ENCODE assay signal across 25 cellular contexts in genomic region chr4:87382116-87382515, GRCh38. TPM values are rescaled to one million over a fixed set of nuclear protein-coding genes. Genes with fewer than 3 reads are reported as not detected.
"Had no signal": no experiment of that assay in that cellular context is flagged by ENCODE, and none has a peak within 500 bp of the region (broad histone marks: within the 10 kb centered on the region; RNA-seq: fewer than 3 reads in every experiment).

No MANE protein-coding gene starts in this region.

- H3K9me3 Mint-ChIP-seq: immature natural killer cell, naive B cell had no signal

- H3K27ac ChIP-seq: colonic mucosa, esophagus muscularis mucosa, foreskin keratinocyte, heart left ventricle, hepatocyte, left ventricle myocardium inferior, lower lobe of right lung had no signal

- FAIRE-seq: endothelial cell of umbilical vein had no signal

- H3K27me3 Mint-ChIP-seq: naive B cell had no signal

- DNase-seq: colonic mucosa; dermis blood vessel endothelial cell; dorsolateral prefrontal cortex; effector CD4-positive, alpha-beta T cell; effector memory CD4-positive, alpha-beta T cell; foreskin keratinocyte; heart left ventricle; hypothalamus; immature natural killer cell; islet precursor cell; left cardiac atrium; left ventricle myocardium inferior; lower lobe of right lung; mesenchymal stem cell; mucosa of descending colon; naive B cell had no signal

- H3K9me3 ChIP-seq: colonic mucosa, esophagus muscularis mucosa, gastroesophageal sphincter, lower lobe of right lung, mucosa of descending colon had no signal

- H3K27ac Mint-ChIP-seq: mesothelial cell of epicardium had no signal

- H3K4me1 ChIP-seq: colonic mucosa had no signal

- ATAC-seq: foreskin keratinocyte, gastroesophageal sphincter, heart left ventricle, left cardiac atrium, lower lobe of right lung, mucosa of descending colon had no signal

- H3K36me3 ChIP-seq: colonic mucosa had no signal

- H3K27me3 ChIP-seq: colonic mucosa, dorsolateral prefrontal cortex, esophagus muscularis mucosa, foreskin keratinocyte, gastroesophageal sphincter, heart left ventricle, hepatocyte had no signal

- H3K4me1 Mint-ChIP-seq: mesothelial cell of epicardium had no signal

- H3K4me3 ChIP-seq: colonic mucosa, dorsolateral prefrontal cortex, esophagus muscularis mucosa, gastroesophageal sphincter, heart left ventricle, hepatocyte, left ventricle myocardium inferior, lower lobe of right lung, mucosa of descending colon had no signal

- H3K4me3 Mint-ChIP-seq: immature natural killer cell, mesothelial cell of epicardium had no signal

RNA-seq across cellular contexts. Expression of gene HSD17B13, which starts 59.4 kb away (rescaled TPM):
- total RNA-seq: chondrocyte, dermis blood vessel endothelial cell, endothelial cell of umbilical vein, epithelial cell of proximal tubule, fibroblast of villous mesenchyme, myocyte had no signal
- polyA plus RNA-seq: foreskin keratinocyte had no signal
